In genomic region chr2:98664323-98664722, GRCh38 we compare ENCODE assay signal across 9 cellular contexts. TPM values are rescaled to one million over a fixed set of nuclear protein-coding genes. Genes with fewer than 3 reads are reported as not detected.
DNase-seq lines count a peak whose midpoint lies in the region; ATAC-seq lines count a peak whose summit lies in the region.
"Had no signal": no experiment of that assay in that cellular context is flagged by ENCODE, and none has a peak within 500 bp of the region (broad histone marks: within the 10 kb centered on the region; RNA-seq: fewer than 3 reads in every experiment).

No MANE protein-coding gene starts in this region.

- peak overlapping the region; percentile 99 for H3K27ac Mint-ChIP-seq in activated CD8-positive, alpha-beta memory T cell treated with anti-CD3 and anti-CD28 coated beads, Interleukin-2, amount 10 ng/mL, durations not matched to agents 7 days and 5 days

- peaks cover 24% of the 10 kb centered on the region for H3K9me3 Mint-ChIP-seq in activated CD8-positive, alpha-beta memory T cell treated with anti-CD3 and anti-CD28 coated beads, Interleukin-2, amount 10 ng/mL, durations not matched to agents 7 days and 5 days (ENCODE audit: low read depth)

- peak overlapping the region; percentile 50 for H3K4me3 Mint-ChIP-seq in activated CD8-positive, alpha-beta memory T cell treated with anti-CD3 and anti-CD28 coated beads, Interleukin-2, amount 10 ng/mL, durations not matched to agents 7 days and 5 days

- peak; percentile 63 for ATAC-seq in activated CD8-positive, alpha-beta memory T cell treated with anti-CD3 and anti-CD28 coated beads, Interleukin-2, amount 10 ng/mL, durations not matched to agents 7 days and 5 days
- ATAC-seq in esophagus mucosa (peak; percentile 73), HG03432 (IDR thresholded peaks at IDR 0.05; ENCODE audit: unreplicated experiment) (no peak), GM18861 (IDR thresholded peaks at IDR 0.05; ENCODE audit: unreplicated experiment) (no peak), GM18502 (IDR thresholded peaks at IDR 0.05; ENCODE audit: poor library complexity, unreplicated experiment) (no peak)
- peak; percentile 46 for ATAC-seq in stimulated activated naive CD8-positive, alpha-beta T cell treated with anti-CD3 and anti-CD28 coated beads, Interleukin-15, Interleukin-2, amounts not matched to agents 100 U/mL and 50 U/mL, for 24 hours

- DNase-seq in activated CD8-positive, alpha-beta memory T cell treated with anti-CD3 and anti-CD28 coated beads, Interleukin-2, amount 10 ng/mL, durations not matched to agents 7 days and 5 days: peak; percentile 85
- no peak for DNase-seq in activated CD8-positive, alpha-beta memory T cell treated with anti-CD3 and anti-CD28 coated beads for 24 hours
- DNase-seq in activated CD4-positive, alpha-beta T cell treated with anti-CD3 and anti-CD28 coated beads for 48 hours: peak; percentile 55
- DNase-seq in stimulated activated naive CD8-positive, alpha-beta T cell treated with anti-CD3 and anti-CD28 coated beads, Interleukin-15, Interleukin-2, amounts not matched to agents 100 U/mL and 50 U/mL, for 24 hours: no peak
- DNase-seq: uterus had no signal

- CTCF ChIA-PET in activated CD8-positive, alpha-beta memory T cell treated with anti-CD3 and anti-CD28 coated beads, Interleukin-2, amount 10 ng/mL, durations not matched to agents 7 days and 5 days (lab: Charles Lee): interaction anchor here (0.8 to 2.9 kb wide), 8 partner anchors 15 to 165 kb away, joined by 3 to 11 read pairs (median 6); partner anchors contain the start of gene MGAT4A

- H3K4me1 Mint-ChIP-seq in activated CD8-positive, alpha-beta memory T cell treated with anti-CD3 and anti-CD28 coated beads, Interleukin-2, amount 10 ng/mL, durations not matched to agents 7 days and 5 days: peaks cover 63% of the 10 kb centered on the region

- peaks cover 66% of the 10 kb centered on the region for H3K36me3 Mint-ChIP-seq in activated CD8-positive, alpha-beta memory T cell treated with anti-CD3 and anti-CD28 coated beads, Interleukin-2, amount 10 ng/mL, durations not matched to agents 7 days and 5 days

- H3K27me3 Mint-ChIP-seq in activated CD8-positive, alpha-beta memory T cell treated with anti-CD3 and anti-CD28 coated beads, Interleukin-2, amount 10 ng/mL, durations not matched to agents 7 days and 5 days: no peaks in the 10 kb centered on the region

RNA-seq across cellular contexts. Expression of gene UNC50, which starts 55.9 kb away (rescaled TPM):
- 10 to 100 TPM; 26.7 to 33.5 TPM for total RNA-seq in activated CD8-positive, alpha-beta memory T cell treated with anti-CD3 and anti-CD28 coated beads, Interleukin-2, amount 10 ng/mL, durations not matched to agents 7 days and 5 days
- 22.6 TPM for total RNA-seq in esophagus mucosa

RNA-seq across cellular contexts. Expression of gene COA5, which starts 56.0 kb away (rescaled TPM):
- 10 to 100 TPM; 22.2 to 26.0 TPM for total RNA-seq in activated CD8-positive, alpha-beta memory T cell treated with anti-CD3 and anti-CD28 coated beads, Interleukin-2, amount 10 ng/mL, durations not matched to agents 7 days and 5 days
- total RNA-seq in esophagus mucosa: 11.9 TPM

Comparison
In these comparisons a context has a peak if more than half of its experiments do, and no peak if none do; other contexts are left out.
1. DNase-seq: peak in activated CD8-positive, alpha-beta memory T cell treated with anti-CD3 and anti-CD28 coated beads, Interleukin-2, amount 10 ng/mL, durations not matched to agents 7 days and 5 days (single experiment) and activated CD4-positive, alpha-beta T cell treated with anti-CD3 and anti-CD28 coated beads for 48 hours (single experiment); none in activated CD8-positive, alpha-beta memory T cell treated with anti-CD3 and anti-CD28 coated beads for 24 hours (single experiment) and stimulated activated naive CD8-positive, alpha-beta T cell treated with anti-CD3 and anti-CD28 coated beads, Interleukin-15, Interleukin-2, amounts not matched to agents 100 U/mL and 50 U/mL, for 24 hours (single experiment).
2. ATAC-seq: peak in activated CD8-positive, alpha-beta memory T cell treated with anti-CD3 and anti-CD28 coated beads, Interleukin-2, amount 10 ng/mL, durations not matched to agents 7 days and 5 days (single experiment), esophagus mucosa (single experiment) and stimulated activated naive CD8-positive, alpha-beta T cell treated with anti-CD3 and anti-CD28 coated beads, Interleukin-15, Interleukin-2, amounts not matched to agents 100 U/mL and 50 U/mL, for 24 hours (single experiment); none in HG03432 (single experiment), GM18861 (single experiment) and GM18502 (single experiment).